ENCODE assay signal across 25 cellular contexts in genomic region chr22:32862083-32862482, GRCh38.
A peak's percentile ranks its signal among the peaks of the same experiment; 100 is the strongest.
DNase-seq lines count a peak whose midpoint lies in the region; ATAC-seq, FAIRE-seq and TF ChIP-seq lines count a peak whose summit lies in the region.
"Had no signal": no experiment of that assay in that cellular context is flagged by ENCODE, and none has a peak within 500 bp of the region (broad histone marks: within the 10 kb centered on the region; RNA-seq: fewer than 3 reads in every experiment).

No MANE protein-coding gene starts in this region.

- TF ChIP-seq RAD21 in HepG2 (CRISPR knock-in tag; IDR thresholded peaks at IDR 0.05), result no peak

- no peak overlapping the region for H3K4me3 Mint-ChIP-seq in HFFc6
- H3K4me3 Mint-ChIP-seq: CD14-positive monocyte; CD4-positive, alpha-beta memory T cell; CD4-positive, CD25-positive, alpha-beta regulatory T cell; CD8-positive, alpha-beta memory T cell had no signal

- H4K20me1 ChIP-seq in HepG2 (ENCODE audit: insufficient read depth, low read length), result no peaks in the 10 kb centered on the region
- H4K20me1 ChIP-seq: BLaER1 had no signal

- WGBS in HepG2 (ENCODE audit: low lambda C conversion rate), result 94% methylated on average over 4 of the region's 4 CpGs
- 97% methylated on average over 4 of the region's 4 CpGs for WGBS in right lobe of liver (ENCODE audit: insufficient coverage, low coverage, low lambda C conversion rate, missing lambda C conversion rate)
- whole genome bisulfite sequencing in mesenchymal stem cell, result 98% methylated on average over 4 of the region's 4 CpGs

- no peaks in the 10 kb centered on the region for H3K79me2 ChIP-seq in HepG2 (ENCODE audit: insufficient read depth, low read length)

- POLR2A ChIA-PET in HepG2 (lab: Yijun Ruan, JAX), result no interaction called here

- H3K4me1 Mint-ChIP-seq in HFFc6 (ENCODE audit: low read depth), result no peaks in the 10 kb centered on the region
- H3K4me1 Mint-ChIP-seq: CD14-positive monocyte; CD4-positive, alpha-beta memory T cell; CD4-positive, CD25-positive, alpha-beta regulatory T cell; CD8-positive, alpha-beta memory T cell had no signal

- no peak overlapping the region for H3K18ac ChIP-seq in mesenchymal stem cell (ENCODE audit: low read depth in 1 of 2, low read length in 2 of 2)

- no peak overlapping the region for H4K8ac ChIP-seq in mesenchymal stem cell (ENCODE audit: low read length)

- no peak overlapping the region for H4K91ac ChIP-seq in mesenchymal stem cell (ENCODE audit: low read length)

- BruUV-seq in HepG2 (replicated peaks; lab: Mats Ljungman, UMichigan), result no TSS peak

- peaks cover 36% of the 10 kb centered on the region for H3K36me3 Mint-ChIP-seq in HFFc6 (ENCODE audit: low read depth)
- H3K36me3 Mint-ChIP-seq: CD14-positive monocyte; CD4-positive, alpha-beta memory T cell; CD4-positive, CD25-positive, alpha-beta regulatory T cell; CD8-positive, alpha-beta memory T cell had no signal

- ATAC-seq in HepG2, result no peak
- no peak for ATAC-seq in right lobe of liver

- no peak overlapping the region for H2AK5ac ChIP-seq in mesenchymal stem cell (ENCODE audit: low read length, severe bottlenecking)

- TF ChIP-seq EP300 in HepG2 (IDR thresholded peaks at IDR 0.05; ENCODE audit: low read depth in 2 of 2, low read length in 2 of 2), result no peak
- TF ChIP-seq EP300 in HepG2 (CRISPR knock-in tag; IDR thresholded peaks at IDR 0.05; ENCODE audit: borderline replicate concordance), result no peak

- no peak overlapping the region for H2BK120ac ChIP-seq in mesenchymal stem cell (ENCODE audit: low read depth, low read length)

- TF ChIP-seq CTCF in HepG2 (CRISPR knock-in tag; IDR thresholded peaks at IDR 0.05) (no peak), right lobe of liver (IDR thresholded peaks at IDR 0.05) (no peak), HFFc6 (IDR thresholded peaks at IDR 0.05) (no peak)

- no peaks in the 10 kb centered on the region for H3K9me3 Mint-ChIP-seq in HFFc6
- H3K9me3 Mint-ChIP-seq: CD14-positive monocyte; CD4-positive, CD25-positive, alpha-beta regulatory T cell had no signal

- H3K27ac Mint-ChIP-seq in HFFc6, result 0 out of 2 replicates have a peak overlapping the region, but pooled peaks have one; percentile 27
- H3K27ac Mint-ChIP-seq: CD14-positive monocyte; CD4-positive, alpha-beta memory T cell; CD4-positive, CD25-positive, alpha-beta regulatory T cell had no signal

- H3K4me3 ChIP-seq in HepG2 (replicated peaks in 1 of 3; ENCODE audit: insufficient read depth in 1 of 3, low read depth in 2 of 3, low read length in 3 of 3), result no peak overlapping the region
- H3K4me3 ChIP-seq in right lobe of liver, result no peak overlapping the region
- no peak overlapping the region for H3K4me3 ChIP-seq in mesenchymal stem cell (ENCODE audit: insufficient read depth in 1 of 2, low read depth in 1 of 2, low read length in 2 of 2)
- H3K4me3 ChIP-seq: BLaER1 had no signal

- intact Hi-C loops in HepG2 (cut with micrococcal nuclease; ENCODE audit: unreplicated experiment), result no loop called here
- intact Hi-C loops in right lobe of liver (cut with DNase I), result no loop called here

- H3K27ac ChIP-seq in HepG2 (ENCODE audit: extremely low read length, insufficient read depth, low read length) (no peak overlapping the region), right lobe of liver (no peak overlapping the region), mesenchymal stem cell (ENCODE audit: low read length, poor library complexity, severe bottlenecking) (no peak overlapping the region)
- H3K27ac ChIP-seq: BLaER1 had no signal

- DNase-seq in HepG2 (ENCODE audit: low spot score) (no peak), right lobe of liver (no peak), HFFc6 (no peak), mesenchymal stem cell (peak; percentile 13), GM19240 (ENCODE audit: insufficient read length, low spot score) (no peak), DMS153 treated with DMSO at 0.1 percent for 48 hours (lab: John Stamatoyannopoulos, UW; ENCODE audit: unreplicated experiment) (no peak)
- no peak for DNase-seq in activated CD8-positive, alpha-beta memory T cell treated with anti-CD3 and anti-CD28 coated beads, Interleukin-2, amount 50 U/mL, for 48 hours
- DNase-seq: 8988T; ACHN; BE2C; C1 segment of cervical spinal cord; CD4-positive, alpha-beta memory T cell; CD4-positive, CD25-positive, alpha-beta regulatory T cell; CD8-positive, alpha-beta memory T cell; COR-L47; DMS 273 treated with DMSO at 0.1 percent for 48 hours; DMS153; DMS79 treated with DMSO at 0.1 percent for 48 hours; GF-D8 had no signal

- H2AFZ ChIP-seq in HepG2 (ENCODE audit: low read length) (no peak overlapping the region), mesenchymal stem cell (ENCODE audit: low read depth, low read length) (no peak overlapping the region)

- H3K23ac ChIP-seq in mesenchymal stem cell (ENCODE audit: low read length in 2 of 2), result no peak overlapping the region

- H3K36me3 ChIP-seq in HepG2 (replicated peaks in 1 of 2; ENCODE audit: control insufficient read depth in 1 of 2, insufficient read depth in 2 of 2, low read length in 2 of 2) (peaks cover 17 to 53% of the 10 kb centered on the region in 2 experiments), right lobe of liver (peaks cover 0 to 24% (median 12%) of the 10 kb centered on the region in 4 donors), mesenchymal stem cell (ENCODE audit: control insufficient read depth in 1 of 2, insufficient read depth in 2 of 2, low read depth in 1 of 2, low read length in 2 of 2) (peaks cover 0 to 59% of the 10 kb centered on the region in 2 experiments)
- H3K36me3 ChIP-seq: BE2C, BLaER1 had no signal

- no peak overlapping the region for H2BK12ac ChIP-seq in mesenchymal stem cell (ENCODE audit: low read length in 2 of 2)

- in situ Hi-C loops in HepG2 (cut with HindIII; ENCODE audit: extremely low pct_ligation_motif_present, low pct_unique_long_range_greater_than_20kb), result no loop called here

- no peak overlapping the region for H3K4ac ChIP-seq in mesenchymal stem cell (ENCODE audit: low read depth in 1 of 2, low read length in 2 of 2)

- CTCF ChIA-PET in HepG2 (lab: Yijun Ruan, JAX; ENCODE audit: low intra/inter-chr PET ratio, low total read pairs), result no interaction called here

- H3K27me3 ChIP-seq in HepG2 (ENCODE audit: control insufficient read depth in 1 of 2, insufficient read depth in 2 of 2, low read length in 2 of 2), result no peaks in the 10 kb centered on the region
- H3K27me3 ChIP-seq in right lobe of liver, result no peaks in the 10 kb centered on the region
- no peaks in the 10 kb centered on the region for H3K27me3 ChIP-seq in mesenchymal stem cell (ENCODE audit: control insufficient read depth in 1 of 2, insufficient read depth in 1 of 2, low read length in 2 of 2)
- H3K27me3 ChIP-seq: BE2C, BLaER1 had no signal

- H3K4me2 ChIP-seq in HepG2 (ENCODE audit: low read depth, low read length) (no peak overlapping the region), mesenchymal stem cell (ENCODE audit: low read length, poor library complexity, severe bottlenecking) (no peak overlapping the region)
- H3K4me2 ChIP-seq: BLaER1 had no signal

- H3K27me3 Mint-ChIP-seq in HFFc6 (ENCODE audit: insufficient read depth), result peaks cover 16% of the 10 kb centered on the region
- H3K27me3 Mint-ChIP-seq: CD4-positive, CD25-positive, alpha-beta regulatory T cell had no signal

- TF ChIP-seq POLR2A in HepG2 (IDR thresholded peaks at IDR 0.05; ENCODE audit: insufficient read depth in 1 of 2, low read depth in 2 of 2, low read length in 2 of 2) (no peak), right lobe of liver (IDR thresholded peaks at IDR 0.05) (no peak)

- no peak for FAIRE-seq in HepG2 (lab: Jason Lieb, UNC)
- FAIRE-seq: A204.1, G401.6, GM12891, GM19239 had no signal

- H3K79me1 ChIP-seq in mesenchymal stem cell (replicated peaks; ENCODE audit: low read length, poor library complexity, severe bottlenecking), result no peaks in the 10 kb centered on the region

- no peaks in the 10 kb centered on the region for H3K9me3 ChIP-seq in HepG2 (ENCODE audit: low read length)
- no peaks in the 10 kb centered on the region for H3K9me3 ChIP-seq in right lobe of liver
- H3K9me3 ChIP-seq in mesenchymal stem cell (ENCODE audit: control insufficient read depth, low read length), result no peaks in the 10 kb centered on the region
- H3K9me3 ChIP-seq: BE2C, BLaER1 had no signal

- H3K9ac ChIP-seq in HepG2 (ENCODE audit: insufficient read depth, low read depth, low read length) (no peak overlapping the region), mesenchymal stem cell (ENCODE audit: low read length) (no peak overlapping the region)
- H3K9ac ChIP-seq: BLaER1 had no signal

- H3K4me1 ChIP-seq in HepG2 (ENCODE audit: insufficient read depth, low read length), result no peaks in the 10 kb centered on the region
- H3K4me1 ChIP-seq in right lobe of liver, result no peaks in the 10 kb centered on the region
- H3K4me1 ChIP-seq in mesenchymal stem cell (ENCODE audit: control insufficient read depth, insufficient read depth, low read depth, low read length), result no peaks in the 10 kb centered on the region

- H2BK15ac ChIP-seq in mesenchymal stem cell (ENCODE audit: low read depth, poor library complexity, severe bottlenecking), result no peak overlapping the region

- no peak overlapping the region for H3K14ac ChIP-seq in mesenchymal stem cell (ENCODE audit: low read length in 2 of 2)

- no peak overlapping the region for H2BK5ac ChIP-seq in mesenchymal stem cell (ENCODE audit: low read depth, low read length, poor library complexity, severe bottlenecking)

TF ChIP-seq in HepG2, 621 proteins besides CTCF, POLR2A, EP300 and RAD21:
- TF ChIP-seq YEATS2 (CRISPR knock-in tag; IDR thresholded peaks at IDR 0.05; ENCODE audit: borderline replicate concordance) (no peak), ZNF768 (CRISPR knock-in tag; IDR thresholded peaks at IDR 0.05) (no peak), ZNF207 (IDR thresholded peaks at IDR 0.05; ENCODE audit: borderline replicate concordance) (no peak), RBM22 (optimal IDR thresholded peaks at IDR 0.05; ENCODE audit: low read length) (peak; percentile 93), IKZF5 (CRISPR knock-in tag; IDR thresholded peaks at IDR 0.05) (no peak)
